In genomic region chr9:96420468-96421219, GRCh38 we compare ENCODE assay signal across 8 cellular contexts. TPM values are rescaled to one million over a fixed set of nuclear protein-coding genes. Genes with fewer than 3 reads are reported as not detected.
DNase-seq lines count a peak whose midpoint lies in the region; ATAC-seq and TF ChIP-seq lines count a peak whose summit lies in the region.

No MANE protein-coding gene starts in this region.

- peak overlapping the region; percentile 95; the same call in 1 of the 2 replicates for H3K4me3 ChIP-seq in HUES6 (ENCODE audit: low read depth, low read length)
- H3K4me3 ChIP-seq in epithelial cell of esophagus (ENCODE audit: low read length), result no peak overlapping the region
- H3K4me3 ChIP-seq in muscle layer of duodenum (ENCODE audit: low read depth in 1 of 2, low read length in 2 of 2), result no peak overlapping the region
- H3K4me3 ChIP-seq in aorta (ENCODE audit: low read length in 2 of 2), result no peak overlapping the region

- no peaks in the 10 kb centered on the region for H3K9me3 ChIP-seq in HUES6 (ENCODE audit: control insufficient read depth, insufficient read depth, low read depth, low read length)
- no peaks in the 10 kb centered on the region for H3K9me3 ChIP-seq in muscle layer of duodenum (ENCODE audit: control insufficient read depth in 1 of 2, low read length in 2 of 2)
- no peaks in the 10 kb centered on the region for H3K9me3 ChIP-seq in aorta (ENCODE audit: control insufficient read depth, low read length)

- ATAC-seq in aorta (ENCODE audit: low FRiP score) (peak; percentile 9), HG02884 (IDR thresholded peaks at IDR 0.05; ENCODE audit: unreplicated experiment) (no peak)

- H3K4me1 ChIP-seq in HUES6 (ENCODE audit: control insufficient read depth, insufficient read depth, low read length) (peaks cover 34% of the 10 kb centered on the region), muscle layer of duodenum (ENCODE audit: control insufficient read depth in 1 of 2, insufficient read depth in 2 of 2, low read length in 2 of 2) (peaks cover 5 to 26% of the 10 kb centered on the region in 2 donors), aorta (ENCODE audit: control insufficient read depth in 1 of 2, insufficient read depth in 2 of 2, low read length in 2 of 2) (peaks cover 0 to 3% of the 10 kb centered on the region in 2 donors)

- peak overlapping the region; percentile 96; the same call in 1 of the 2 replicates for H3K27ac ChIP-seq in HUES6 (ENCODE audit: low read depth, low read length)
- H3K27ac ChIP-seq in muscle layer of duodenum (ENCODE audit: low read length), result peak overlapping the region; percentile 78
- peak overlapping the region; percentile 53 to 81 for H3K27ac ChIP-seq in aorta (ENCODE audit: low read depth in 1 of 2, low read length in 2 of 2)

- peaks cover 10% of the 10 kb centered on the region for H3K36me3 Mint-ChIP-seq in T-helper 2 cell treated with Interferon-gamma antibody and Interleukin-4, amounts not matched to agents 5 μg/mL and 100 μg/mL, for 36 hours (ENCODE audit: low read depth)

- TF ChIP-seq CTCF in epithelial cell of esophagus (IDR thresholded peaks at IDR 0.05; ENCODE audit: insufficient read depth, low read depth, low read length, missing control alignments), result no peak

- H3K27ac Mint-ChIP-seq in T-helper 2 cell treated with Interferon-gamma antibody and Interleukin-4, amounts not matched to agents 5 μg/mL and 100 μg/mL, for 36 hours, result peak overlapping the region; percentile 80

- H3K4me1 Mint-ChIP-seq in T-helper 2 cell treated with Interferon-gamma antibody and Interleukin-4, amounts not matched to agents 5 μg/mL and 100 μg/mL, for 36 hours (ENCODE audit: low read depth), result peaks cover 32% of the 10 kb centered on the region

- H3K36me3 ChIP-seq in HUES6 (ENCODE audit: control insufficient read depth, insufficient read depth, low read length) (peaks cover 2% of the 10 kb centered on the region; the same call in 1 of the 2 replicates), muscle layer of duodenum (ENCODE audit: control insufficient read depth in 1 of 2, insufficient read depth in 2 of 2, low read length in 2 of 2) (no peaks in the 10 kb centered on the region), aorta (ENCODE audit: control insufficient read depth in 1 of 2, insufficient read depth in 2 of 2, low read length in 1 of 2) (no peaks in the 10 kb centered on the region)

- 8 to 10% methylated on average over 6 of the region's 6 CpGs for WGBS in aorta, 2 donors

- no peaks in the 10 kb centered on the region for H3K27me3 Mint-ChIP-seq in T-helper 2 cell treated with Interferon-gamma antibody and Interleukin-4, amounts not matched to agents 5 μg/mL and 100 μg/mL, for 36 hours (ENCODE audit: low read depth)

- no peaks in the 10 kb centered on the region for H3K9me3 Mint-ChIP-seq in T-helper 2 cell treated with Interferon-gamma antibody and Interleukin-4, amounts not matched to agents 5 μg/mL and 100 μg/mL, for 36 hours

- intact Hi-C loops in aorta (cut with DNase I), result loop anchor here in 1 of 2 donors (2.0 kb wide), 1 partner anchor 64 kb away; no protein-coding TSS in a partner anchor

- peak overlapping the region; percentile 98 for H3K9ac ChIP-seq in HUES6 (ENCODE audit: low read length)

- no peaks in the 10 kb centered on the region for H3K27me3 ChIP-seq in HUES6 (ENCODE audit: control insufficient read depth, insufficient read depth, low read length)
- no peaks in the 10 kb centered on the region for H3K27me3 ChIP-seq in muscle layer of duodenum (ENCODE audit: low read depth, low read length)
- no peaks in the 10 kb centered on the region for H3K27me3 ChIP-seq in aorta (ENCODE audit: control insufficient read depth in 1 of 2, insufficient read depth in 2 of 2, low read length in 1 of 2)

- DNase-seq in ELR (ENCODE audit: low read depth) (peak; percentile 98), epithelial cell of esophagus (ENCODE audit: low read depth) (peak; percentile 95), aorta (no peak), middle frontal gyrus (ENCODE audit: extremely low spot score, low spot score) (no peak)
- DNase-seq in T-helper 2 cell treated with Interferon-gamma antibody and Interleukin-4, amounts not matched to agents 5 μg/mL and 100 μg/mL, for 36 hours (ENCODE audit: low spot score), result peak; percentile 32

- H3K4me3 Mint-ChIP-seq in T-helper 2 cell treated with Interferon-gamma antibody and Interleukin-4, amounts not matched to agents 5 μg/mL and 100 μg/mL, for 36 hours, result peak overlapping the region; percentile 62

RNA-seq across cellular contexts. Expression of gene ZNF367, which starts 2.5 kb away (rescaled TPM):
- total RNA-seq in aorta, result 1 to 10 TPM; 1.3 to 1.8 TPM
- 1 to 10 TPM; 1.4 TPM for polyA plus RNA-seq in aorta

RNA-seq across cellular contexts. Expression of gene HABP4, which starts 29.3 kb away (rescaled TPM):
- 10 to 100 TPM; 29.0 to 37.0 TPM for total RNA-seq in aorta
- polyA plus RNA-seq in aorta, result 10 to 100 TPM; 48.6 to 66.9 TPM

RNA-seq across cellular contexts. Expression of gene SLC35D2, which starts 37.1 kb away (rescaled TPM):
- total RNA-seq in aorta, result 10 to 100 TPM; 18.0 to 22.0 TPM
- polyA plus RNA-seq in aorta, result 10 to 100 TPM; 20.0 to 21.7 TPM

Comparison
In these comparisons a context has a peak if more than half of its experiments do, and no peak if none do; other contexts are left out.
1. DNase-seq: peak in ELR (single experiment), T-helper 2 cell treated with Interferon-gamma antibody and Interleukin-4, amounts not matched to agents 5 μg/mL and 100 μg/mL, for 36 hours (single experiment) and epithelial cell of esophagus (single experiment); none in aorta (0 of 2) and middle frontal gyrus (single experiment).
2. Peak in every context shown above with its lines, with median percentiles within 50 percentile points of each other: H3K27ac ChIP-seq.